In the genomic region with DNA sequence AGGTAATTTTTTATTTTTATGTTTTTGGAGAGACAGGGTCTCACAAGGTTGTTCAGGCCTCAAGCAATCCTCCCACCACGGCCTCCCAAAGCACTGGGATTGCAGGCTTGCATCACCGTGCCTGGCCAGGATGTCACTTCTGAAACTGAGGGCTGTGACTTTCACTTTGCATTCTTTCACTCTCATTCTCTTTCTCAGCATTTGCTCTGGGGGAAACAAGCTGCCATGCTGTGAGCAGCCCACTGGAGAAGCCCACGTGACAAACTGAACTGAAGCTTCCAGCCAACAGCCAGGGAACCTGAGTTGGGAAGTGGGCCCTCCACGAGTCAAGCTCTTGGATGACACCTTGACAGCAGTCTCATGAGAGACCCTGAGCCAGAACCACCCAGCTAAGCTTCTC, we compare ENCODE assay signal across 16 cellular contexts.
DNase-seq lines count a peak whose midpoint lies in the region; ATAC-seq and TF ChIP-seq lines count a peak whose summit lies in the region.
"Had no signal": no experiment of that assay in that cellular context is flagged by ENCODE, and none has a peak within 500 bp of the region (broad histone marks: within the 10 kb centered on the region; RNA-seq: fewer than 3 reads in every experiment).

No MANE protein-coding gene starts in this region.

- H2BK120ac ChIP-seq in neuronal stem cell (ENCODE audit: low read depth, low read length) = no peak overlapping the region

- no peak overlapping the region for H3K23ac ChIP-seq in neuronal stem cell (ENCODE audit: low read depth, low read length, poor library complexity)

- peak; percentile 53 for ATAC-seq in GM18498 (IDR thresholded peaks at IDR 0.05; ENCODE audit: unreplicated experiment)
- no peak for ATAC-seq in PC-3
- ATAC-seq: Panc1 had no signal

- H4K20me1 ChIP-seq in KMS-11 (ENCODE audit: insufficient read depth) (no peaks in the 10 kb centered on the region), PC-3 (ENCODE audit: low read length) (no peaks in the 10 kb centered on the region)
- H4K20me1 ChIP-seq: BLaER1 treated with 17β-estradiol and CSF1 and Interleukin-3, amounts not matched to agents 10 nM and 100 nM had no signal

- peaks cover 46% of the 10 kb centered on the region for H3K9me3 Mint-ChIP-seq in endodermal cell

- H2BK12ac ChIP-seq in neuronal stem cell (ENCODE audit: low read length) = no peak overlapping the region

- peaks cover 4% of the 10 kb centered on the region for H3K27me3 Mint-ChIP-seq in endodermal cell (ENCODE audit: insufficient read depth)

- no peaks in the 10 kb centered on the region for H3K79me2 ChIP-seq in KMS-11 (ENCODE audit: insufficient read depth, low read depth)
- H3K79me2 ChIP-seq in PC-3 (ENCODE audit: low read length) = no peaks in the 10 kb centered on the region

- H3K4me3 ChIP-seq in KMS-11 (IDR thresholded peaks at IDR 0.05; ENCODE audit: insufficient read depth, low read depth, low read length) = no peak overlapping the region
- H3K4me3 ChIP-seq in endodermal cell (ENCODE audit: low read length) = no peak overlapping the region
- peak overlapping the region in 1 of 2 donors; percentile 9 for H3K4me3 ChIP-seq in neuronal stem cell (ENCODE audit: low read length in 2 of 2)
- H3K4me3 ChIP-seq in PC-3 (ENCODE audit: low read length) = no peak overlapping the region
- H3K4me3 ChIP-seq: BLaER1 treated with 17β-estradiol and CSF1 and Interleukin-3, amounts not matched to agents 10 nM and 100 nM had no signal

- no peak overlapping the region for H3K4me3 Mint-ChIP-seq in endodermal cell
- H3K4me3 Mint-ChIP-seq: CD8-positive, alpha-beta memory T cell had no signal

- H3K27ac ChIP-seq in KMS-11 = no peak overlapping the region
- H3K27ac ChIP-seq in endodermal cell (ENCODE audit: low read depth, low read length) = no peak overlapping the region
- no peak overlapping the region for H3K27ac ChIP-seq in neuronal stem cell (replicated peaks; ENCODE audit: low read length)
- H3K27ac ChIP-seq in PC-3 (ENCODE audit: low read length) = no peak overlapping the region
- H3K27ac ChIP-seq: BLaER1 treated with 17β-estradiol and CSF1 and Interleukin-3, amounts not matched to agents 10 nM and 100 nM had no signal

- H3K9me3 ChIP-seq in endodermal cell (ENCODE audit: control insufficient read depth, low read length) (peaks cover 29% of the 10 kb centered on the region), neuronal stem cell (replicated peaks in 1 of 2; ENCODE audit: control insufficient read depth in 2 of 2, insufficient read depth in 1 of 2, low read depth in 1 of 2, low read length in 2 of 2) (peaks cover 3 to 11% of the 10 kb centered on the region in 2 donors), PC-3 (ENCODE audit: low read length) (no peaks in the 10 kb centered on the region)

- peaks cover 6% of the 10 kb centered on the region for H3K36me3 Mint-ChIP-seq in endodermal cell (ENCODE audit: low read depth)

- no peak overlapping the region for H4K8ac ChIP-seq in neuronal stem cell (ENCODE audit: low read depth, low read length)

- TF ChIP-seq CTCF in KMS-11 (conservative IDR thresholded peaks at IDR 0.05; ENCODE audit: low read depth, low read length) (no peak), endodermal cell (conservative IDR thresholded peaks at IDR 0.05) (no peak), PC-3 (conservative IDR thresholded peaks at IDR 0.05; ENCODE audit: low read depth, low read length) (no peak)

- H3K9me2 ChIP-seq in PC-3 (replicated peaks; ENCODE audit: low read length) = no peaks in the 10 kb centered on the region

- BruUV-seq in PC-3 (replicated peaks; lab: Mats Ljungman, UMichigan) = no TSS peak

- peaks cover 23% of the 10 kb centered on the region for H3K4me1 ChIP-seq in KMS-11 (ENCODE audit: low read depth, poor library complexity, severe bottlenecking)
- no peaks in the 10 kb centered on the region for H3K4me1 ChIP-seq in endodermal cell (ENCODE audit: control insufficient read depth, insufficient read depth, low read length)
- no peaks in the 10 kb centered on the region for H3K4me1 ChIP-seq in neuronal stem cell (ENCODE audit: control insufficient read depth in 2 of 2, insufficient read depth in 1 of 2, low read depth in 1 of 2, low read length in 2 of 2)
- no peaks in the 10 kb centered on the region for H3K4me1 ChIP-seq in PC-3 (ENCODE audit: insufficient read depth, low read length)

- no peak overlapping the region for H2BK15ac ChIP-seq in neuronal stem cell (ENCODE audit: low read length)

- intact Hi-C loops in PC-3 (cut with micrococcal nuclease) = no loop called here

- CTCF ChIA-PET in PC-3 (lab: Charles Lee) = no interaction called here

- H3K4me1 Mint-ChIP-seq in endodermal cell = no peaks in the 10 kb centered on the region

- H3K14ac ChIP-seq in neuronal stem cell (ENCODE audit: low read length) = no peak overlapping the region

- H3K79me1 ChIP-seq in neuronal stem cell (ENCODE audit: low read depth, low read length) = no peaks in the 10 kb centered on the region

- no peak overlapping the region for H4K91ac ChIP-seq in neuronal stem cell (ENCODE audit: low read depth, low read length, poor library complexity)

- H3K9ac ChIP-seq in KMS-11 (no peak overlapping the region), endodermal cell (ENCODE audit: extremely low read depth, low read length, poor library complexity, severe bottlenecking) (no peak overlapping the region), neuronal stem cell (ENCODE audit: low read depth, low read length, poor library complexity) (no peak overlapping the region), PC-3 (ENCODE audit: low read length) (no peak overlapping the region)
- H3K9ac ChIP-seq: BLaER1 treated with 17β-estradiol and CSF1 and Interleukin-3, amounts not matched to agents 10 nM and 100 nM had no signal

- H3K18ac ChIP-seq in neuronal stem cell (ENCODE audit: low read length) = no peak overlapping the region

- POLR2A ChIA-PET in PC-3 (lab: Charles Lee; ENCODE audit: unreplicated experiment) = no interaction called here

- H3K36me3 ChIP-seq in KMS-11 (ENCODE audit: insufficient read depth) (no peaks in the 10 kb centered on the region), endodermal cell (ENCODE audit: control insufficient read depth, insufficient read depth, low read length) (no peaks in the 10 kb centered on the region), neuronal stem cell (replicated peaks in 1 of 2; ENCODE audit: control insufficient read depth in 2 of 2, insufficient read depth in 2 of 2, low read length in 2 of 2) (no peaks in the 10 kb centered on the region), PC-3 (ENCODE audit: low read depth, low read length) (no peaks in the 10 kb centered on the region)

- no peak overlapping the region for H2BK5ac ChIP-seq in neuronal stem cell (ENCODE audit: low read length)

- H2AFZ ChIP-seq in KMS-11 (ENCODE audit: low read depth) (no peak overlapping the region), neuronal stem cell (ENCODE audit: low read length) (no peak overlapping the region), PC-3 (ENCODE audit: low read length) (no peak overlapping the region)

- no peak overlapping the region for H3K4ac ChIP-seq in neuronal stem cell (ENCODE audit: low read length)

- no peaks in the 10 kb centered on the region for H3F3A ChIP-seq in PC-3 (ENCODE audit: low read length, unreplicated experiment)

- H2AK5ac ChIP-seq in neuronal stem cell (ENCODE audit: low read depth, low read length) = no peak overlapping the region

- H3K27ac Mint-ChIP-seq in endodermal cell = no peak overlapping the region
- H3K27ac Mint-ChIP-seq: CD8-positive, alpha-beta memory T cell had no signal

- 59 to 70% methylated on average over 4 of the region's 4 CpGs for WGBS in endodermal cell (ENCODE audit: insufficient coverage in 1 of 2, insufficient read length in 1 of 2), 2 experiments
- no CpG with 5 or more reads among the region's 4 CpGs for WGBS in neuronal stem cell (ENCODE audit: extremely low coverage in 2 of 2, insufficient read length in 2 of 2, insufficient replicate concordance in 1 of 2), 2 donors

- H3K4me2 ChIP-seq in KMS-11 (peak overlapping the region; percentile 9; the same call in 1 of the 2 replicates), neuronal stem cell (ENCODE audit: insufficient read depth, low read length, poor library complexity, severe bottlenecking) (no peak overlapping the region), PC-3 (ENCODE audit: low read length) (no peak overlapping the region)
- H3K4me2 ChIP-seq: BLaER1 treated with 17β-estradiol and CSF1 and Interleukin-3, amounts not matched to agents 10 nM and 100 nM had no signal

- peak; percentile 38 for DNase-seq in activated CD8-positive, alpha-beta memory T cell treated with anti-CD3 and anti-CD28 coated beads for 24 hours
- DNase-seq in activated CD8-positive, alpha-beta memory T cell treated with anti-CD3 and anti-CD28 coated beads, Interleukin-2, amount 50 U/mL, for 4 hours = no peak
- DNase-seq in endodermal cell = peak; percentile 0
- no peak for DNase-seq in dedifferentiated amniotic fluid mesenchymal stem cell (ENCODE audit: extremely low spot score)
- DNase-seq in neuronal stem cell (ENCODE audit: low spot score) = no peak
- no peak for DNase-seq in PC-3
- DNase-seq: CD8-positive, alpha-beta memory T cell; DND-41; KBM-7; NCI-H146; NCI-H2081; NCI-H774 had no signal

- no peaks in the 10 kb centered on the region for H3K27me3 ChIP-seq in KMS-11 (ENCODE audit: insufficient read depth, low read depth)
- H3K27me3 ChIP-seq in endodermal cell (ENCODE audit: control insufficient read depth, insufficient read depth, low read length, poor library complexity, severe bottlenecking) = no peaks in the 10 kb centered on the region
- H3K27me3 ChIP-seq in neuronal stem cell (ENCODE audit: control insufficient read depth in 3 of 3, insufficient read depth in 3 of 3, low read depth in 1 of 3, low read length in 3 of 3) = no peaks in the 10 kb centered on the region
- no peaks in the 10 kb centered on the region for H3K27me3 ChIP-seq in PC-3 (ENCODE audit: low read length)
- H3K27me3 ChIP-seq: BLaER1 treated with 17β-estradiol and CSF1 and Interleukin-3, amounts not matched to agents 10 nM and 100 nM had no signal

Comparison
In these comparisons a context has a peak if more than half of its experiments do, and no peak if none do; other contexts are left out.
1. DNase-seq: peak in activated CD8-positive, alpha-beta memory T cell treated with anti-CD3 and anti-CD28 coated beads for 24 hours (single experiment) and endodermal cell (single experiment); none in activated CD8-positive, alpha-beta memory T cell treated with anti-CD3 and anti-CD28 coated beads, Interleukin-2, amount 50 U/mL, for 4 hours (single experiment), dedifferentiated amniotic fluid mesenchymal stem cell (single experiment), neuronal stem cell (single experiment) and PC-3 (single experiment).